ENCODE assay signal across 15 cellular contexts in the genomic region with DNA sequence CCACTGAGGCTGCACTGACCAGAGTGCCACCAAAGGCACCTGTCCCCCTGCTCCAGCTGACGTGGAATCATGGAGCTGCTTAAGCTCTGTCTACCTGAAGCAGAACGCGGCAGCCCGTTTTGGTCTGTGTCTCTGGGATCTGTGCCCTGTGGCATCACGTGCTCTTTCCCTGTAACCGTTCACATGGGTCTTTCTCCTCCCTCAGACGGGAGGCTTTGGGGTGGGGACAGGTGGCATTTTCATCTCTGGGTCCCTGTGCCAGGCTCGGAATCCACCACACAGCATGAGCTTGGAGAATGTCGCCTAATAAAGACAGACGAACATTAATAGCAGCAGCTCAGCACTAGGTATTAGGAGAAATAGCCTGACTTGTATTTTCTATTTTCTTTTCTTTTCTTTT. TPM values are rescaled to one million over a fixed set of nuclear protein-coding genes. Genes with fewer than 3 reads are reported as not detected.
DNase-seq lines count a peak whose midpoint lies in the region; ATAC-seq and TF ChIP-seq lines count a peak whose summit lies in the region.
"Had no signal": no experiment of that assay in that cellular context is flagged by ENCODE, and none has a peak within 500 bp of the region (broad histone marks: within the 10 kb centered on the region; RNA-seq: fewer than 3 reads in every experiment).

No MANE protein-coding gene starts in this region.

- peaks cover 9% of the 10 kb centered on the region; the same call in 1 of the 2 replicates for H4K20me1 ChIP-seq in PC-9 (ENCODE audit: insufficient read depth)

- POLR2A ChIA-PET in PC-9 (lab: Charles Lee; ENCODE audit: unreplicated experiment), result no interaction called here

- H3K79me2 ChIP-seq in PC-9 (ENCODE audit: low read depth), result peaks cover 21% of the 10 kb centered on the region

- BruUV-seq in PC-9 (replicated peaks; lab: Mats Ljungman, UMichigan), result no TSS peak

- peaks cover 0 to 22% (median 3%) of the 10 kb centered on the region in 4 donors for H3K27me3 ChIP-seq in esophagus muscularis mucosa
- H3K27me3 ChIP-seq in PC-9 (ENCODE audit: insufficient read depth, low read depth), result no peaks in the 10 kb centered on the region
- H3K27me3 ChIP-seq: vagina had no signal

- H3K4me3 Mint-ChIP-seq in activated T-cell treated with anti-CD3 and anti-CD28 coated beads, Interleukin-2, amount 50 U/mL, for 72 hours, result peak overlapping the region; percentile 18 to 31
- H3K4me3 Mint-ChIP-seq in progenitor cell of endocrine pancreas (ENCODE audit: low read depth), result peak overlapping the region; percentile 64

- H3K4me1 ChIP-seq in esophagus muscularis mucosa (peaks cover 14 to 40% (median 39%) of the 10 kb centered on the region in 4 donors), PC-9 (replicated peaks; ENCODE audit: insufficient read depth) (peaks cover 16% of the 10 kb centered on the region; the same call in 1 of the 2 replicates)

- 85% methylated on average over 10 of the region's 10 CpGs for WGBS in esophagus muscularis mucosa

- no peak overlapping the region for H3K4me2 ChIP-seq in PC-9

- no peak overlapping the region for H3K27ac Mint-ChIP-seq in activated T-cell treated with anti-CD3 and anti-CD28 coated beads, Interleukin-2, amount 50 U/mL, for 72 hours
- peak overlapping the region; percentile 62 for H3K27ac Mint-ChIP-seq in progenitor cell of endocrine pancreas
- H3K27ac Mint-ChIP-seq: H9 had no signal

- ATAC-seq in activated T-cell treated with anti-CD3 and anti-CD28 coated beads, Interleukin-2, amount 50 U/mL, for 72 hours (replicated peaks in 1 of 2), result no peak
- ATAC-seq: Panc1 had no signal

- TF ChIP-seq POLR2A in esophagus muscularis mucosa (IDR thresholded peaks at IDR 0.05; ENCODE audit: low read depth), result no peak

- no peak overlapping the region for H2AFZ ChIP-seq in PC-9

- CTCF ChIA-PET in PC-9 (lab: Charles Lee), result no interaction called here

- no peaks in the 10 kb centered on the region for H3K9me3 Mint-ChIP-seq in activated T-cell treated with anti-CD3 and anti-CD28 coated beads, Interleukin-2, amount 50 U/mL, for 72 hours
- no peaks in the 10 kb centered on the region for H3K9me3 Mint-ChIP-seq in progenitor cell of endocrine pancreas (ENCODE audit: low read depth)

- H3K36me3 ChIP-seq in esophagus muscularis mucosa, result no peaks in the 10 kb centered on the region
- H3K36me3 ChIP-seq in PC-9 (ENCODE audit: low read depth), result no peaks in the 10 kb centered on the region
- H3K36me3 ChIP-seq: ovary, vagina had no signal

- no peak for TF ChIP-seq EP300 in esophagus muscularis mucosa (IDR thresholded peaks at IDR 0.05)

- H3K27me3 Mint-ChIP-seq in activated T-cell treated with anti-CD3 and anti-CD28 coated beads, Interleukin-2, amount 50 U/mL, for 72 hours (ENCODE audit: low read depth), result no peaks in the 10 kb centered on the region
- H3K27me3 Mint-ChIP-seq in progenitor cell of endocrine pancreas, result peaks cover 12% of the 10 kb centered on the region

- H3K9me3 ChIP-seq in esophagus muscularis mucosa, result no peaks in the 10 kb centered on the region
- H3K9me3 ChIP-seq in PC-9 (ENCODE audit: insufficient read depth, low read depth), result no peaks in the 10 kb centered on the region
- H3K9me3 ChIP-seq: ovary, vagina had no signal

- DNase-seq in activated T-cell treated with anti-CD3 and anti-CD28 coated beads, Interleukin-2, amount 50 U/mL, for 72 hours, result no peak
- DNase-seq in activated T-cell treated with anti-CD3 and anti-CD28 coated beads for 4 hours (no peak), NCI-H1694 (lab: John Stamatoyannopoulos, UW) (peak; percentile 59), esophagus muscularis mucosa (ENCODE audit: extremely low spot score) (no peak), progenitor cell of endocrine pancreas (ENCODE audit: low spot score, unreplicated experiment) (no peak), PC-9 (no peak), NCI-H510A (lab: John Stamatoyannopoulos, UW) (no peak), activated gamma-delta T cell treated with Interleukin-2 at 50 U/mL for 16 hours (no peak)
- DNase-seq: EL, H9, MM.1S had no signal

- TF ChIP-seq CTCF in esophagus muscularis mucosa (IDR thresholded peaks at IDR 0.05) (no peak), progenitor cell of endocrine pancreas (IDR thresholded peaks at IDR 0.05; ENCODE audit: unreplicated experiment) (no peak), PC-9 (conservative IDR thresholded peaks at IDR 0.05) (no peak)

- H3K9me2 ChIP-seq in PC-9 (ENCODE audit: insufficient read depth), result no peaks in the 10 kb centered on the region

- no peaks in the 10 kb centered on the region for H3K36me3 Mint-ChIP-seq in activated T-cell treated with anti-CD3 and anti-CD28 coated beads, Interleukin-2, amount 50 U/mL, for 72 hours (ENCODE audit: insufficient read depth in 2 of 2)
- no peaks in the 10 kb centered on the region for H3K36me3 Mint-ChIP-seq in progenitor cell of endocrine pancreas (ENCODE audit: insufficient read depth)

- no peak overlapping the region for H3K4me3 ChIP-seq in esophagus muscularis mucosa
- no peak overlapping the region for H3K4me3 ChIP-seq in PC-9
- H3K4me3 ChIP-seq: ovary, vagina had no signal

- H3K4me1 Mint-ChIP-seq in activated T-cell treated with anti-CD3 and anti-CD28 coated beads, Interleukin-2, amount 50 U/mL, for 72 hours (ENCODE audit: low read depth), result peaks cover 5% of the 10 kb centered on the region
- H3K4me1 Mint-ChIP-seq in progenitor cell of endocrine pancreas (ENCODE audit: low read depth), result no peaks in the 10 kb centered on the region

- H3K27ac ChIP-seq in esophagus muscularis mucosa (replicated peaks in 1 of 4), result peak overlapping the region; percentile 81 to 95 (median 92)
- H3K27ac ChIP-seq in PC-9, result no peak overlapping the region
- H3K27ac ChIP-seq: ovary, vagina had no signal

- peaks cover 7% of the 10 kb centered on the region for H3F3A ChIP-seq in PC-9 (ENCODE audit: insufficient read depth, low read depth)

- intact Hi-C loops in esophagus muscularis mucosa (cut with DNase I) (no loop called here), PC-9 (cut with micrococcal nuclease; ENCODE audit: unreplicated experiment) (no loop called here)

RNA-seq across cellular contexts. Expression of a gene that starts 1.6 kb away (rescaled TPM):
- total RNA-seq in activated T-cell treated with anti-CD3 and anti-CD28 coated beads, Interleukin-2, amount 50 U/mL, for 72 hours, result 10 to 100 TPM; 11.1 to 29.4 TPM
- total RNA-seq in esophagus muscularis mucosa, result 10 to 100 TPM; 41.9 to 94.2 (median 78.3) TPM
- 10.3 and 10.7 TPM in 2 replicates for total RNA-seq in progenitor cell of endocrine pancreas
- total RNA-seq in PC-9 (2021), result 73.9 and 102 TPM in 2 replicates

RNA-seq across cellular contexts. Expression of a gene that starts 19.3 kb away (rescaled TPM):
- 10 to 100 TPM; 20.8 to 28.4 TPM for total RNA-seq in activated T-cell treated with anti-CD3 and anti-CD28 coated beads, Interleukin-2, amount 50 U/mL, for 72 hours
- 10 to 100 TPM in 2 of 4 donors, 1 to 10 TPM in 2; 6.3 to 13.3 (median 9.7) TPM for total RNA-seq in esophagus muscularis mucosa
- total RNA-seq in progenitor cell of endocrine pancreas, result 20.3 and 20.6 TPM in 2 replicates
- total RNA-seq in PC-9 (2021), result 28.9 and 29.3 TPM in 2 replicates

RNA-seq across cellular contexts. Expression of a gene that starts 26.9 kb away (rescaled TPM):
- total RNA-seq in activated T-cell treated with anti-CD3 and anti-CD28 coated beads, Interleukin-2, amount 50 U/mL, for 72 hours, result not detected
- total RNA-seq in esophagus muscularis mucosa, result under 1 TPM in 2 of 4 donors, not detected in 2; 0.23 to 0.66 TPM
- 1.2 and 1.6 TPM in 2 replicates for total RNA-seq in progenitor cell of endocrine pancreas
- total RNA-seq in PC-9 (2021), result 0.63 TPM in 1 of 2 replicates, not detected in the other
- total RNA-seq: glomerular endothelial cell, H9 had no signal
